In genomic region chr9:133163559-133164208, GRCh38 we compare ENCODE assay signal across 8 cellular contexts. TPM values are rescaled to one million over a fixed set of nuclear protein-coding genes. Genes with fewer than 3 reads are reported as not detected.
DNase-seq lines count a peak whose midpoint lies in the region; ATAC-seq and TF ChIP-seq lines count a peak whose summit lies in the region.

Gene GBGT1, minus strand, starts transcription at chr9:133163914. Its CDS starts 1,502 bp downstream, at chr9:133162412.

- TF ChIP-seq POLR2A in GM15510 (IDR thresholded peaks at IDR 0.05; ENCODE audit: borderline replicate concordance, extremely low read depth, insufficient read length) = peak; percentile 41

- ATAC-seq in HG03521 (IDR thresholded peaks at IDR 0.05; ENCODE audit: unreplicated experiment) (no peak), HG03565 (IDR thresholded peaks at IDR 0.05; ENCODE audit: unreplicated experiment) (no peak)

- POLR2A ChIA-PET in AG04450 (lab: Yijun Ruan, JAX) = no interaction called here

- H3K9me3 ChIP-seq in AG04450 (ENCODE audit: control insufficient read depth, insufficient read depth, low read length) = no peaks in the 10 kb centered on the region; the same call in 1 of the 2 replicates
- H3K9me3 ChIP-seq in NT2/D1 (ENCODE audit: insufficient read depth, low read length) = no peaks in the 10 kb centered on the region

- TF ChIP-seq CTCF in AG04450 (IDR thresholded peaks at IDR 0.05; ENCODE audit: low read depth, low read length) (no peak), retinal pigment epithelial cell (conservative IDR thresholded peaks at IDR 0.05; ENCODE audit: low read depth, low read length) (no peak)

- H3K27me3 ChIP-seq in AG04450 (ENCODE audit: control insufficient read depth, insufficient read depth, low read length) (peaks cover 7% of the 10 kb centered on the region), NT2/D1 (ENCODE audit: insufficient read depth, insufficient read length) (peaks cover 5% of the 10 kb centered on the region)

- H3K27ac ChIP-seq in AG04450 (ENCODE audit: low read depth, low read length) = no peak within 1 kb of the TSS
- H3K27ac ChIP-seq in angular gyrus (ENCODE audit: low read depth, low read length) = peak within 1 kb of the TSS; percentile 70

- peaks cover 17% of the 10 kb centered on the region for H3K4me1 ChIP-seq in NT2/D1 (ENCODE audit: insufficient read depth, insufficient read length)

- H3K4me3 ChIP-seq in AG04450 (ENCODE audit: low read depth, low read length) (peak within 1 kb of the TSS; percentile 63), NT2/D1 (ENCODE audit: insufficient read length, low read depth) (peak within 1 kb of the TSS; percentile 70), retinal pigment epithelial cell (ENCODE audit: low read length) (peak within 1 kb of the TSS; percentile 59)

- H3K36me3 ChIP-seq in NT2/D1 (ENCODE audit: insufficient read depth, insufficient read length, low read length) = peaks cover 24% of the 10 kb centered on the region

- peak within 1 kb of the TSS; percentile 52 for H3K9ac ChIP-seq in NT2/D1 (ENCODE audit: insufficient read length, low read depth)

- DNase-seq in AG04450 (ENCODE audit: low read depth, low spot score) (no peak), NT2/D1 (ENCODE audit: low read depth, low spot score) (no peak), hippocampal formation (lab: John Stamatoyannopoulos, UW) (peak; percentile 18 to 28), retinal pigment epithelial cell (ENCODE audit: low read depth) (no peak)

- CTCF ChIA-PET in AG04450 (lab: Charles Lee) = no interaction called here

RNA-seq across cellular contexts. Expression of gene GBGT1, which starts in this region (rescaled TPM):
- polyA plus RNA-seq in AG04450 (2011; rRNA removed) = 3.5 TPM in 2 replicates
- polyA minus RNA-seq in AG04450 (2011; rRNA and poly(A)+ RNA removed) = 6.2 and 6.4 TPM in 2 replicates

Comparison
In these comparisons a context has a peak if more than half of its experiments do, and no peak if none do; other contexts are left out.
1. DNase-seq: peak in hippocampal formation (2 of 2); none in AG04450 (single experiment), NT2/D1 (single experiment) and retinal pigment epithelial cell (single experiment).
2. Peak in every context shown above with its lines, with median percentiles within 50 percentile points of each other: H3K4me3 ChIP-seq.